ENCODE assay signal across 8 cellular contexts in genomic region chr2:240567137-240567871, GRCh38. TPM values are rescaled to one million over a fixed set of nuclear protein-coding genes. Genes with fewer than 3 reads are reported as not detected.
DNase-seq lines count a peak whose midpoint lies in the region; ATAC-seq and TF ChIP-seq lines count a peak whose summit lies in the region.

No MANE protein-coding gene starts in this region.

- H3K36me3 Mint-ChIP-seq in MCF 10A (ENCODE audit: insufficient read depth, unreplicated experiment), result peaks cover 11% of the 10 kb centered on the region

- H3K27ac ChIP-seq in SJSA1, result no peak overlapping the region

- H3K27ac Mint-ChIP-seq in MCF 10A (ENCODE audit: low read depth, unreplicated experiment), result peak overlapping the region; percentile 80

- POLR2A ChIA-PET in MCF 10A (lab: Yijun Ruan, JAX), result interaction anchor here (1.2 to 10.7 kb wide), 4 partner anchors 13 to 763 kb away, joined by 3 to 275 read pairs (median 42); partner anchors contain the start of gene CAPN10

- BruUV-seq in MCF 10A (replicated peaks; lab: Mats Ljungman, UMichigan), result no TSS peak

- no peaks in the 10 kb centered on the region for H3K9me3 Mint-ChIP-seq in MCF 10A (ENCODE audit: unreplicated experiment)

- no peak for ATAC-seq in left lobe of liver
- ATAC-seq in GM19324 (IDR thresholded peaks at IDR 0.05; ENCODE audit: low FRiP score, unreplicated experiment), result no peak

- no peaks in the 10 kb centered on the region for H3K27me3 Mint-ChIP-seq in MCF 10A (ENCODE audit: insufficient read depth, unreplicated experiment)

- peak; percentile 34 for DNase-seq in GM12865 (ENCODE audit: low read depth)
- DNase-seq in SJSA1 (ENCODE audit: low read depth in 1 of 2, low spot score in 2 of 2), result peak in 1 of 2 experiments; percentile 38
- peak; percentile 47 for DNase-seq in MCF 10A (ENCODE audit: unreplicated experiment)
- DNase-seq in left lobe of liver (ENCODE audit: low spot score), result peak; percentile 55
- peak; percentile 19 for DNase-seq in superior temporal gyrus (ENCODE audit: extremely low spot score)
- DNase-seq in NK-92 (lab: John Stamatoyannopoulos, UW; ENCODE audit: unreplicated experiment), result no peak
- no peak for DNase-seq in NCI-H2227 (lab: John Stamatoyannopoulos, UW; ENCODE audit: unreplicated experiment)

- intact Hi-C loops in MCF 10A (cut with micrococcal nuclease), result loop anchor here (2.0 to 5.0 kb wide), 2 partner anchors 19 to 55 kb away; partner anchors contain the start of gene CAPN10

- H3K4me1 ChIP-seq in SJSA1 (replicated peaks), result peaks cover 56% of the 10 kb centered on the region

- no peaks in the 10 kb centered on the region for H3K27me3 ChIP-seq in SJSA1 (replicated peaks)

- peaks cover 28% of the 10 kb centered on the region for H3K4me1 Mint-ChIP-seq in MCF 10A (ENCODE audit: insufficient read depth, unreplicated experiment)

- TF ChIP-seq CTCF in GM12865 (IDR thresholded peaks at IDR 0.05; ENCODE audit: insufficient read depth, low read depth, low read length, missing control alignments) (no peak), MCF 10A (IDR thresholded peaks at IDR 0.05; ENCODE audit: unreplicated experiment) (no peak)

- H3K4me3 Mint-ChIP-seq in MCF 10A (ENCODE audit: unreplicated experiment), result peak overlapping the region; percentile 78

- CTCF ChIA-PET in MCF 10A (lab: Yijun Ruan, JAX), result interaction anchor here (1.3 to 5.7 kb wide), 3 partner anchors 14 to 36 kb away, joined by 3 to 52 read pairs (median 28); partner anchors contain the start of gene CAPN10

- H3K4me3 ChIP-seq in GM12865 (ENCODE audit: low read depth, low read length) (peak overlapping the region; percentile 78), SJSA1 (peak overlapping the region; percentile 61)

- peaks cover 3% of the 10 kb centered on the region; the same call in 1 of the 2 replicates for H3K9me3 ChIP-seq in SJSA1 (replicated peaks)

- peaks cover 9% of the 10 kb centered on the region; the same call in 1 of the 2 replicates for H3K36me3 ChIP-seq in SJSA1

RNA-seq across cellular contexts. Expression of gene RNPEPL1, which starts 1.0 kb away (rescaled TPM):
- 14.3 and 14.9 TPM in 2 replicates for total RNA-seq in SJSA1 (2014; rRNA removed; shearing (Covaris generic))
- total RNA-seq in MCF 10A (2022), result 31.5 and 33.7 TPM in 2 replicates
- 40.6 TPM for total RNA-seq in left lobe of liver

RNA-seq across cellular contexts. Expression of gene DUSP28, which starts 7.1 kb away (rescaled TPM):
- 3.9 and 8.6 TPM in 2 replicates for total RNA-seq in SJSA1 (2014; rRNA removed; shearing (Covaris generic))
- 3.8 and 5.2 TPM in 2 replicates for total RNA-seq in MCF 10A (2022)
- 2.0 TPM for total RNA-seq in left lobe of liver

RNA-seq across cellular contexts. Expression of gene ANKMY1, which starts 9.5 kb away (rescaled TPM):
- total RNA-seq in SJSA1 (2014; rRNA removed; shearing (Covaris generic)), result 8.1 and 18.8 TPM in 2 replicates
- total RNA-seq in MCF 10A (2022) (19.5 and 22.2 TPM in 2 replicates), left lobe of liver (13.1 TPM)

RNA-seq across cellular contexts. Expression of gene CAPN10, which starts 19.2 kb away (rescaled TPM):
- 17.7 and 34.0 TPM in 2 replicates for total RNA-seq in SJSA1 (2014; rRNA removed; shearing (Covaris generic))
- total RNA-seq in MCF 10A (2022), result 27.6 and 35.2 TPM in 2 replicates
- total RNA-seq in left lobe of liver, result 13.7 TPM

RNA-seq across cellular contexts. Expression of gene GPR35, which starts 58.0 kb away (rescaled TPM):
- 0.13 TPM in 1 of 2 replicates, not detected in the other for total RNA-seq in SJSA1 (2014; rRNA removed; shearing (Covaris generic))
- total RNA-seq in MCF 10A (2022) (0.42 and 0.81 TPM in 2 replicates), left lobe of liver (0.53 TPM)

Comparison
In these comparisons a context has a peak if more than half of its experiments do, and no peak if none do; other contexts are left out.
1. DNase-seq: peak in GM12865 (single experiment), MCF 10A (single experiment), left lobe of liver (single experiment) and superior temporal gyrus (single experiment); none in NK-92 (single experiment) and NCI-H2227 (single experiment).